20 cellular contexts compared by ENCODE assay signal in the genomic region with DNA sequence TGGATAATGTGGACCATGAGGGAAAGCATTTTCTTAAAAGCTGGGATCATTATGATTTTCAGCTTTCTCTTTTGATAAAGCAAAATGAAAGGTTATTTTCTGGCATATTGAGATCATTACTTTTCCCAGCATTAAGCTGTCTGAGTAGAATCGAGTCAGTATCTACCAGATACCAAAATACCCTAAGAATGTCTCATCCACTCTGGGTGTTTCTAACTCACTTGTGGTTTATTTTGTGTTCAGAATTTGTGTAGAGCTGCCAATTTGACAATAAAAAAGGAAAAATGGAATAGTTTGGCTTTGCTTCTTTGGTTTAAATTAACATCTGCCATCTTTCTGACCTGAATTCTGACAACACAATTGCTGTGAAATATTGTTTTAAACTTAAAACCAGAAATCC.
DNase-seq lines count a peak whose midpoint lies in the region; ATAC-seq, FAIRE-seq and TF ChIP-seq lines count a peak whose summit lies in the region.
"Had no signal": no experiment of that assay in that cellular context is flagged by ENCODE, and none has a peak within 500 bp of the region (broad histone marks: within the 10 kb centered on the region; RNA-seq: fewer than 3 reads in every experiment).

No MANE protein-coding gene starts in this region.

- FAIRE-seq in H54 (lab: Jason Lieb, UNC) (peak; percentile 53), astrocyte (lab: Jason Lieb, UNC) (no peak)
- FAIRE-seq: A549, D721Med, G401.6, GM12892 had no signal

- no peak overlapping the region for H3K4me3 ChIP-seq in astrocyte (ENCODE audit: insufficient read depth, low read depth, low read length)
- H3K4me3 ChIP-seq in hepatocyte, result no peak overlapping the region
- H3K4me3 ChIP-seq: A549, HAP-1 had no signal

- H3K36me3 ChIP-seq in astrocyte (ENCODE audit: insufficient read depth, low read length), result no peaks in the 10 kb centered on the region
- no peaks in the 10 kb centered on the region for H3K36me3 ChIP-seq in hepatocyte (replicated peaks; ENCODE audit: insufficient read depth, low read depth)
- H3K36me3 ChIP-seq: BE2C, HAP-1 had no signal

- H3K4me2 ChIP-seq in astrocyte (ENCODE audit: low read length) (no peak overlapping the region), hepatocyte (no peak overlapping the region)
- H3K4me2 ChIP-seq: A549 had no signal

- peaks cover 2% of the 10 kb centered on the region for H3K27me3 Mint-ChIP-seq in astrocyte (ENCODE audit: low read depth, unreplicated experiment)
- H3K27me3 Mint-ChIP-seq in stimulated activated naive CD8-positive, alpha-beta T cell treated with anti-CD3 and anti-CD28 coated beads, Interleukin-15, amount 100 ng/mL, for 72 hours, result no peaks in the 10 kb centered on the region
- H3K27me3 Mint-ChIP-seq: CD4-positive, CD25-positive, alpha-beta regulatory T cell; CD8-positive, alpha-beta memory T cell had no signal

- H2AFZ ChIP-seq in astrocyte (ENCODE audit: low read depth, low read length) (no peak overlapping the region), hepatocyte (no peak overlapping the region)

- H3K4me1 ChIP-seq in astrocyte (ENCODE audit: insufficient read depth, low read length), result no peaks in the 10 kb centered on the region
- peaks cover 9% of the 10 kb centered on the region for H3K4me1 ChIP-seq in hepatocyte (ENCODE audit: insufficient read depth)
- H3K4me1 ChIP-seq: A549, BE2C, HAP-1 had no signal

- H3K27me3 ChIP-seq in astrocyte (ENCODE audit: insufficient read depth, low read length) (no peaks in the 10 kb centered on the region), hepatocyte (no peaks in the 10 kb centered on the region)
- H3K27me3 ChIP-seq: BE2C had no signal

- H3K9ac ChIP-seq in astrocyte (ENCODE audit: low read length), result no peak overlapping the region

- TF ChIP-seq CTCF in astrocyte (IDR thresholded peaks at IDR 0.05; ENCODE audit: insufficient read depth, low read depth, low read length) (no peak), hepatocyte (IDR thresholded peaks at IDR 0.05; ENCODE audit: poor library complexity) (no peak)

- no peak overlapping the region for H3K4me3 Mint-ChIP-seq in astrocyte (ENCODE audit: unreplicated experiment)
- H3K4me3 Mint-ChIP-seq in stimulated activated naive CD8-positive, alpha-beta T cell treated with anti-CD3 and anti-CD28 coated beads, Interleukin-15, amount 100 ng/mL, for 72 hours, result no peak overlapping the region
- H3K4me3 Mint-ChIP-seq: CD4-positive, CD25-positive, alpha-beta regulatory T cell; CD8-positive, alpha-beta memory T cell had no signal

- peak; percentile 50 for DNase-seq in AG08395 (ENCODE audit: low spot score)
- no peak for DNase-seq in H54 (ENCODE audit: insufficient read length, low spot score)
- DNase-seq in astrocyte (ENCODE audit: low read depth), result peak; percentile 57
- no peak for DNase-seq in hepatocyte (ENCODE audit: low spot score)
- DNase-seq in NCI-H146 (lab: John Stamatoyannopoulos, UW), result no peak
- DNase-seq in NK-92 treated with Interleukin-12 subunit alpha and Interleukin-12 subunit beta, amount 100 ng/mL, for 24 hours (lab: John Stamatoyannopoulos, UW), result no peak
- DNase-seq in stimulated activated naive CD8-positive, alpha-beta T cell treated with anti-CD3 and anti-CD28 coated beads, Interleukin-15, amount 100 ng/mL, for 72 hours, result no peak
- DNase-seq: BE2C; C1 segment of cervical spinal cord; CD4-positive, CD25-positive, alpha-beta regulatory T cell; CD8-positive, alpha-beta memory T cell; COR-L47; GOT3 had no signal

- TF ChIP-seq POLR2A in H54 (IDR thresholded peaks at IDR 0.05; ENCODE audit: low read depth, low read length), result no peak

- H3K9me3 ChIP-seq in astrocyte (ENCODE audit: insufficient read depth, low read depth, low read length) (no peaks in the 10 kb centered on the region), hepatocyte (ENCODE audit: low read depth) (no peaks in the 10 kb centered on the region)
- H3K9me3 ChIP-seq: A549, BE2C, HAP-1 had no signal

- H3K36me3 Mint-ChIP-seq in astrocyte (ENCODE audit: low read depth, unreplicated experiment), result no peaks in the 10 kb centered on the region
- H3K36me3 Mint-ChIP-seq: CD4-positive, CD25-positive, alpha-beta regulatory T cell; CD8-positive, alpha-beta memory T cell had no signal

- H4K20me1 ChIP-seq in astrocyte (ENCODE audit: insufficient read depth, low read length), result no peaks in the 10 kb centered on the region
- no peaks in the 10 kb centered on the region for H4K20me1 ChIP-seq in hepatocyte (ENCODE audit: insufficient read depth, poor library complexity, severe bottlenecking)

- H3K27ac ChIP-seq in astrocyte (ENCODE audit: low read depth, low read length), result no peak overlapping the region
- peak overlapping the region; percentile 61 for H3K27ac ChIP-seq in hepatocyte
- H3K27ac ChIP-seq: 22Rv1, A549 had no signal

- no peaks in the 10 kb centered on the region for H3K9me2 ChIP-seq in hepatocyte (replicated peaks; ENCODE audit: insufficient read depth)

- ATAC-seq in HG02642 (IDR thresholded peaks at IDR 0.05; ENCODE audit: poor library complexity, unreplicated experiment), result no peak
- no peak for ATAC-seq in stimulated activated naive CD8-positive, alpha-beta T cell treated with anti-CD3 and anti-CD28 coated beads, Interleukin-15, amount 100 ng/mL, for 72 hours
- ATAC-seq: A549 had no signal

- 65% methylated on average over 1 of the region's 1 CpG for WGBS in hepatocyte (ENCODE audit: low lambda C conversion rate, missing lambda C conversion rate)

- H3K27ac Mint-ChIP-seq in astrocyte (ENCODE audit: unreplicated experiment), result peak overlapping the region; percentile 41
- H3K27ac Mint-ChIP-seq in stimulated activated naive CD8-positive, alpha-beta T cell treated with anti-CD3 and anti-CD28 coated beads, Interleukin-15, amount 100 ng/mL, for 72 hours, result no peak overlapping the region
- H3K27ac Mint-ChIP-seq: CD4-positive, CD25-positive, alpha-beta regulatory T cell; CD8-positive, alpha-beta memory T cell had no signal

- H3K79me2 ChIP-seq in astrocyte (ENCODE audit: insufficient read depth, low read length) (no peaks in the 10 kb centered on the region), hepatocyte (no peaks in the 10 kb centered on the region)

- peaks cover 11% of the 10 kb centered on the region for H3K4me1 Mint-ChIP-seq in astrocyte (ENCODE audit: low read depth, unreplicated experiment)
- H3K4me1 Mint-ChIP-seq in stimulated activated naive CD8-positive, alpha-beta T cell treated with anti-CD3 and anti-CD28 coated beads, Interleukin-15, amount 100 ng/mL, for 72 hours, result no peaks in the 10 kb centered on the region
- H3K4me1 Mint-ChIP-seq: CD4-positive, CD25-positive, alpha-beta regulatory T cell; CD8-positive, alpha-beta memory T cell had no signal

- no peaks in the 10 kb centered on the region for H3K9me3 Mint-ChIP-seq in astrocyte (ENCODE audit: unreplicated experiment)
- H3K9me3 Mint-ChIP-seq in stimulated activated naive CD8-positive, alpha-beta T cell treated with anti-CD3 and anti-CD28 coated beads, Interleukin-15, amount 100 ng/mL, for 72 hours, result no peaks in the 10 kb centered on the region

Comparison
In these comparisons a context has a peak if more than half of its experiments do, and no peak if none do; other contexts are left out.
1. DNase-seq: peak in AG08395 (single experiment) and astrocyte (single experiment); none in H54 (single experiment), hepatocyte (single experiment), NCI-H146 (single experiment), NK-92 treated with Interleukin-12 subunit alpha and Interleukin-12 subunit beta, amount 100 ng/mL, for 24 hours (single experiment) and stimulated activated naive CD8-positive, alpha-beta T cell treated with anti-CD3 and anti-CD28 coated beads, Interleukin-15, amount 100 ng/mL, for 72 hours (0 of 2).